8 cellular contexts compared by ENCODE assay signal in the genomic region with DNA sequence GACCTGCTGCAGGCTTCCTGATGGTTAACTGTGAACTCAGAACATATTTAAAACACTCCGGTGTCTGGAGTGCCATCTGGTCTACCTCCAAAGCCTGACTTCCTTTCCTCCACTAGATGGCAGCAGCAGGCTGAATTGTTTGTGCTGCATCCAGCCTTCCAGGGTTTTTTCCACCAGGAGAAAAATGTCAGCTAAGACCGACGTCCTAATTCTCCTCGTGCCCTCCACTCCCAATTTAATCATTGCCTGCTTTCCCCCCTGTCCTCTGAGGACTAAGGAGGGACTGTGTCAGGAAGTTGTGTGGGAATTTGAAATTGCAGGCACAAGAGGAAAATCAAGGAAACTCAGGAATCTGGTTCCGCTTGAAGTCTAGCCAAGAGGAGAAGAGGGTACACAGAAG.
DNase-seq lines count a peak whose midpoint lies in the region; ATAC-seq and TF ChIP-seq lines count a peak whose summit lies in the region.

No MANE protein-coding gene starts in this region.

- no peak overlapping the region for H3K27ac ChIP-seq in left lung

- ATAC-seq in left lung (peak; percentile 90), GM18498 (IDR thresholded peaks at IDR 0.05; ENCODE audit: unreplicated experiment) (no peak)

- in situ Hi-C loops in ACHN (cut with HindIII; ENCODE audit: low pct_ligation_motif_present, low pct_unique_long_range_greater_than_20kb, low sequenced_read_pairs) (no loop called here), GM13976 (cut with MboI; ENCODE audit: low sequenced_read_pairs, unreplicated experiment) (no loop called here)

- intact Hi-C loops in left lung (cut with DNase I), result loop anchor here in 1 of 2 donors (10.0 kb wide), 1 partner anchor 330 kb away; no protein-coding TSS in a partner anchor

- no peaks in the 10 kb centered on the region for H3K27me3 ChIP-seq in left lung

- H3K36me3 ChIP-seq in left lung, result no peaks in the 10 kb centered on the region

- H3K9me3 ChIP-seq in left lung, result no peaks in the 10 kb centered on the region

- H3K4me1 ChIP-seq in left lung, result no peaks in the 10 kb centered on the region

- peak; percentile 70 for DNase-seq in ACHN
- DNase-seq in GM13976 (ENCODE audit: low spot score), result peak; percentile 76
- DNase-seq in NCI-H2171 (lab: John Stamatoyannopoulos, UW), result peak; percentile 79
- DNase-seq in activated CD4-positive, CD25-positive, alpha-beta regulatory T cell treated with anti-CD3 and anti-CD28 coated beads, Interleukin-2, amount 50 U/mL, for 72 hours, result peak; percentile 50
- peak; percentile 81 for DNase-seq in choroid plexus epithelial cell (ENCODE audit: low read depth)
- DNase-seq in left lung, result peak in 1 of 2 donors; percentile 55
- DNase-seq in stimulated activated CD4-positive, alpha-beta T cell treated with anti-CD3 and anti-CD28 coated beads, Interleukin-4, amount 100 ng/mL, for 48 hours (ENCODE audit: low read depth in 2 of 2), result peak; percentile 21 to 33

- TF ChIP-seq CTCF in GM13976 (IDR thresholded peaks at IDR 0.05; ENCODE audit: borderline replicate concordance, control extremely low read depth, extremely low read depth, insufficient read depth, missing control alignments), result peak; percentile 74
- peak; percentile 95 for TF ChIP-seq CTCF in choroid plexus epithelial cell (conservative IDR thresholded peaks at IDR 0.05; ENCODE audit: low read depth, low read length)
- peak; percentile 80 to 88 for TF ChIP-seq CTCF in left lung (IDR thresholded peaks at IDR 0.05)

- H3K4me3 ChIP-seq in choroid plexus epithelial cell (ENCODE audit: low read depth, low read length) (no peak overlapping the region), left lung (no peak overlapping the region)
